In the genomic region with DNA sequence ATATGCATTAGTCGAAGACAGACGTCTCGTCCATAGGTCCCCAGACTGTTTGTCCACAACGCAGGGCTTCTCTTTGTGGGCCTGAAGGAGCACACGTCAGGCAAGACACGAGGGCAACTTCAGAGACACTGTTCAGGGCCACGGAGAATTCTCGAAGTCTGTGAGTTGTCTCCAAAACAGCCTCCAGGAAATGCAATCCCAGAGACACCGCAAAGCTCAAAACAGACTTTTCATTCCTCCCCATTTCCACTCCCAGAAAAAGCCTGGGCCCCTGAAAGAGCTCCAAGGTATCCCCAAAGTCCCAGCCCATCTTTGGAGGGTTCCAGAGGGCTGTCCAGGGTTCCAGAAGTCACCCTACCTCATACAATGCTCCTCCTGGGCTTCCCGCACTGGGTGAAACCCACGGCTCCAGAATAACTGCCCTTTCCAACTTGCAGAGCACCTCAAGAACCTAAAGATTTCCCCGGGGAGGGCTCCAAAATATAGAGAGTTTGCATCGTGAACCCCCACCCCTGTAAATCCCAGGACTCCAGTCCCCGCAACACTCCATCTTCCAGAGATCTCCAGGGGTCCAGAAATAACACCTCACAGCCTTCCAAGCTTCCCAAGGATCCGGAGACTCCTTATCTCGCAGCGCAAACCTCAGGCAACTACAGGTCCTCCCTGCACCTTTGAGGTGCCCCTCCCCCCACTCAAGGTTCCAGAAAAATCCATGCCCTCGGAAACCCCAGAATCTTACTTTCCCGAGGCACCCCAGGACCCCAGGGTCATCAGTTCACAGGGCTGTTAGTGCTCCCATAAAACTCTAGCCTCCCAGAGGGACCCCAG, we compare ENCODE assay signal across 6 cellular contexts.
DNase-seq lines count a peak whose midpoint lies in the region; ATAC-seq and TF ChIP-seq lines count a peak whose summit lies in the region.

No MANE protein-coding gene starts in this region.

- peak overlapping the region; percentile 84 for H3K9ac ChIP-seq in Loucy (ENCODE audit: low read depth, low read length, poor library complexity, severe bottlenecking)

- DNase-seq in AG09309 (ENCODE audit: low read depth), result no peak
- peak; percentile 59 for DNase-seq in fibroblast of mammary gland (ENCODE audit: low read depth)
- DNase-seq in stimulated activated naive B cell treated with anti-CD40 and anti-IgM and Interleukin-4, amounts not matched to agents 10 μg/mL and 1 μg/mL and 100 μg/mL, for 72 hours, result no peak
- DNase-seq in OCI-M2 (lab: John Stamatoyannopoulos, UW; ENCODE audit: unreplicated experiment), result no peak
- no peak for DNase-seq in NCI-H2196 treated with DMSO at 0.1 percent for 48 hours (lab: John Stamatoyannopoulos, UW; ENCODE audit: unreplicated experiment)

- H3K4me2 ChIP-seq in Loucy (ENCODE audit: low read depth, low read length, poor library complexity, severe bottlenecking), result peak overlapping the region; percentile 97

- H4K20me1 ChIP-seq in Loucy (ENCODE audit: insufficient read depth, low read length, poor library complexity, severe bottlenecking), result peaks cover 13% of the 10 kb centered on the region

- H3K4me3 ChIP-seq in AG09309 (ENCODE audit: control insufficient read depth, low read depth, low read length), result peak overlapping the region; percentile 17
- peak overlapping the region; percentile 75 for H3K4me3 ChIP-seq in Loucy (ENCODE audit: low read length, poor library complexity, severe bottlenecking)
- H3K4me3 ChIP-seq in fibroblast of mammary gland (ENCODE audit: control insufficient read depth, low read depth, low read length), result peak overlapping the region; percentile 15

- H3K27me3 Mint-ChIP-seq in stimulated activated naive B cell treated with anti-CD40 and anti-IgM and Interleukin-4, amounts not matched to agents 10 μg/mL and 1 μg/mL and 100 μg/mL, for 72 hours, result no peaks in the 10 kb centered on the region

- H3K27ac Mint-ChIP-seq in stimulated activated naive B cell treated with anti-CD40 and anti-IgM and Interleukin-4, amounts not matched to agents 10 μg/mL and 1 μg/mL and 100 μg/mL, for 72 hours, result peak overlapping the region; percentile 99

- H2AFZ ChIP-seq in Loucy (ENCODE audit: low read length), result no peak overlapping the region

- ATAC-seq in stimulated activated naive B cell treated with anti-CD40 and anti-IgM and Interleukin-4, amounts not matched to agents 10 μg/mL and 1 μg/mL and 100 μg/mL, for 72 hours (replicated peaks), result no peak

- no peaks in the 10 kb centered on the region for H3K27me3 ChIP-seq in Loucy (ENCODE audit: insufficient read depth, low read length, poor library complexity, severe bottlenecking)

- H3K9me2 ChIP-seq in Loucy (replicated peaks; ENCODE audit: low read depth, low read length), result no peaks in the 10 kb centered on the region

- H3K4me1 Mint-ChIP-seq in stimulated activated naive B cell treated with anti-CD40 and anti-IgM and Interleukin-4, amounts not matched to agents 10 μg/mL and 1 μg/mL and 100 μg/mL, for 72 hours, result peaks cover 55 to 82% of the 10 kb centered on the region in 2 donors

- peaks cover 50 to 62% of the 10 kb centered on the region in 2 donors for H3K36me3 Mint-ChIP-seq in stimulated activated naive B cell treated with anti-CD40 and anti-IgM and Interleukin-4, amounts not matched to agents 10 μg/mL and 1 μg/mL and 100 μg/mL, for 72 hours

- no peaks in the 10 kb centered on the region for H3K9me3 ChIP-seq in Loucy (ENCODE audit: insufficient read depth, low read depth, low read length)

- H3K4me1 ChIP-seq in Loucy (ENCODE audit: insufficient read depth, low read length, poor library complexity, severe bottlenecking), result peaks cover 32% of the 10 kb centered on the region

- no peak for TF ChIP-seq CTCF in AG09309 (IDR thresholded peaks at IDR 0.05; ENCODE audit: control insufficient read depth, insufficient read depth, low read depth, low read length, missing control alignments)
- no peak for TF ChIP-seq CTCF in Loucy (conservative IDR thresholded peaks at IDR 0.05; ENCODE audit: low read length)
- no peak for TF ChIP-seq CTCF in fibroblast of mammary gland (conservative IDR thresholded peaks at IDR 0.05; ENCODE audit: control insufficient read depth, insufficient read depth, low read depth, low read length)

- peak overlapping the region; percentile 99 for H3K4me3 Mint-ChIP-seq in stimulated activated naive B cell treated with anti-CD40 and anti-IgM and Interleukin-4, amounts not matched to agents 10 μg/mL and 1 μg/mL and 100 μg/mL, for 72 hours

- H3K36me3 ChIP-seq in Loucy (ENCODE audit: insufficient read depth, low read length), result no peaks in the 10 kb centered on the region; the same call in 1 of the 2 replicates

- peaks cover 31% of the 10 kb centered on the region for H3K79me2 ChIP-seq in Loucy (ENCODE audit: insufficient read depth, low read length)

- no peaks in the 10 kb centered on the region for H3F3A ChIP-seq in Loucy (ENCODE audit: low read depth)

- H3K9me3 Mint-ChIP-seq in stimulated activated naive B cell treated with anti-CD40 and anti-IgM and Interleukin-4, amounts not matched to agents 10 μg/mL and 1 μg/mL and 100 μg/mL, for 72 hours, result peaks cover 0 to 5% of the 10 kb centered on the region in 2 donors

Comparison
In these comparisons a context has a peak if more than half of its experiments do, and no peak if none do; other contexts are left out.
1. H3K4me3 ChIP-seq: peak in every context shown above with its lines; median percentile 75 in Loucy; 17 in AG09309; 15 in fibroblast of mammary gland.